ENCODE assay signal across 16 cellular contexts in the genomic region with DNA sequence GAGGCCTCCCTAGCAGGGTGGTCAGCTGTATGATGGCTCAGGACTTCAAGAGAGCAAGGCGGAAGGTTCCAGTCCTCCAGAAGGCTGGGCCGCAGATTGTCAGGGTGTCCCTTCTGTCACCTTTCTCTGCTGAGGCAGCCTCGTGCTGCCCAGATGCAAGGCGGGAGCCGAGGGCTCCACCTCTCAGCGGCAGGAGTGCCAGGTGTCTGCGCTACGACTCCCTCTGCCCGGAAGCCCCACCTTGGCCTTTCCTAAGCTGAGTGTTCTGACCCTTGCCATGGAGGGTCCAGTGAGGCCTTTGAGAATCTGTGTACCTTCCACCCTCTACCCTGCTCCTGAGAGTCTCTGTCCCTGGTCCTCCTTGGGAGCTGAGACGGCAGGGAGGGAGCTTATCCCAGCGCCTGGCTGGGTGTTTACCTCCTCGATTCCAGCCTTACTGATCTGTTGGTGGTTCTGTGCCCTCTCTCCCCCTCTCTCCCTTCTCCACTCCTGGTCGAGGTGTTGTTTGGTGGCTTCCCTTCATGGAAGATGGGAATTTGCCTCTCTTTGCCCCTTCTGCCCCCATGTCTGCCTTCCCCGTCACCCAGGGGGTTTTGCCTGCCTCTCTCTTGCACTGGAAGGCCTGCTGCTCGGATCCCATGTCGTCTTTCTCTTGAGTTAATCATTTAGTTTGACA. TPM values are rescaled to one million over a fixed set of nuclear protein-coding genes. Genes with fewer than 3 reads are reported as not detected.
"Had no signal": no experiment of that assay in that cellular context is flagged by ENCODE, and none has a peak within 500 bp of the region (broad histone marks: within the 10 kb centered on the region; RNA-seq: fewer than 3 reads in every experiment).

No MANE protein-coding gene starts in this region.

- H3K36me3 ChIP-seq: adrenal gland, cardiac muscle cell, ovary, thyroid gland, uterus had no signal

- H3K27ac ChIP-seq: adrenal gland, cardiac muscle cell, ovary, thyroid gland, uterus, VCaP had no signal

- ATAC-seq: activated CD4-positive, alpha-beta T cell treated with anti-CD3 and anti-CD28 coated beads for 36 hours; activated CD8-positive, alpha-beta T cell treated with anti-CD3 and anti-CD28 coated beads for 36 hours; foreskin keratinocyte; stimulated activated naive B cell treated with anti-CD40 and anti-IgM and Interleukin-4, amounts not matched to agents 10 μg/mL and 1 μg/mL and 100 μg/mL, for 72 hours had no signal

- H3K27me3 ChIP-seq: adrenal gland, cardiac muscle cell, foreskin keratinocyte, ovary, thyroid gland, uterus had no signal

- H3K27ac Mint-ChIP-seq: activated CD4-positive, alpha-beta T cell treated with anti-CD3 and anti-CD28 coated beads for 36 hours; activated CD8-positive, alpha-beta T cell treated with anti-CD3 and anti-CD28 coated beads for 36 hours; stimulated activated naive B cell treated with anti-CD40 and anti-IgM and Interleukin-4, amounts not matched to agents 10 μg/mL and 1 μg/mL and 100 μg/mL, for 72 hours had no signal

- H3K9ac ChIP-seq: SK-N-SH had no signal

- H3K9me3 ChIP-seq: adrenal gland, ovary, SK-N-SH, thyroid gland, uterus had no signal

- H3K4me2 ChIP-seq: SK-N-SH had no signal

- H3K27me3 Mint-ChIP-seq: activated CD4-positive, alpha-beta T cell treated with anti-CD3 and anti-CD28 coated beads for 36 hours; activated CD8-positive, alpha-beta T cell treated with anti-CD3 and anti-CD28 coated beads for 36 hours; stimulated activated naive B cell treated with anti-CD40 and anti-IgM and Interleukin-4, amounts not matched to agents 10 μg/mL and 1 μg/mL and 100 μg/mL, for 72 hours had no signal

- DNase-seq: activated CD4-positive, alpha-beta T cell treated with anti-CD3 and anti-CD28 coated beads for 36 hours; activated CD8-positive, alpha-beta T cell treated with anti-CD3 and anti-CD28 coated beads for 36 hours; activated naive CD4-positive, alpha-beta T cell treated with Interleukin-2 at 50 U/mL for 16 hours; activated T-cell treated with anti-CD3 and anti-CD28 coated beads, Interleukin-2, amount 50 U/mL, for 48 hours; adrenal gland; foreskin keratinocyte; kidney glomerular epithelial cell; SK-N-SH; stimulated activated naive B cell treated with anti-CD40 and anti-IgM and Interleukin-4, amounts not matched to agents 10 μg/mL and 1 μg/mL and 100 μg/mL, for 72 hours; T-helper 1 cell; thyroid gland; uterus had no signal

- H3K4me1 ChIP-seq: uterus had no signal

- H3K9me3 Mint-ChIP-seq: activated CD8-positive, alpha-beta T cell treated with anti-CD3 and anti-CD28 coated beads for 36 hours; neural crest cell; stimulated activated naive B cell treated with anti-CD40 and anti-IgM and Interleukin-4, amounts not matched to agents 10 μg/mL and 1 μg/mL and 100 μg/mL, for 72 hours had no signal

- H3K4me3 ChIP-seq: adrenal gland, cardiac muscle cell, ovary, thyroid gland, uterus had no signal

- H3K4me3 Mint-ChIP-seq: activated CD4-positive, alpha-beta T cell treated with anti-CD3 and anti-CD28 coated beads for 36 hours; activated CD8-positive, alpha-beta T cell treated with anti-CD3 and anti-CD28 coated beads for 36 hours; neural crest cell; stimulated activated naive B cell treated with anti-CD40 and anti-IgM and Interleukin-4, amounts not matched to agents 10 μg/mL and 1 μg/mL and 100 μg/mL, for 72 hours had no signal

RNA-seq across cellular contexts. Expression of a gene that starts 2.2 kb away (rescaled TPM):
- total RNA-seq: activated CD4-positive, alpha-beta T cell treated with anti-CD3 and anti-CD28 coated beads for 36 hours; activated CD8-positive, alpha-beta T cell treated with anti-CD3 and anti-CD28 coated beads for 36 hours; cardiac muscle cell; neural crest cell; ovary had no signal
- polyA plus RNA-seq: SK-N-SH had no signal
